31 cellular contexts compared by ENCODE assay signal in genomic region chr2:58974426-58974825, GRCh38.
"Had no signal": no experiment of that assay in that cellular context is flagged by ENCODE, and none has a peak within 500 bp of the region (broad histone marks: within the 10 kb centered on the region; RNA-seq: fewer than 3 reads in every experiment).

No MANE protein-coding gene starts in this region.

- H3K4me1 Mint-ChIP-seq: activated CD4-positive, alpha-beta T cell treated with anti-CD3 and anti-CD28 coated beads, Interleukin-2, amount 10 ng/mL, durations not matched to agents 24 days and 14 days; activated naive CD8-positive, alpha-beta T cell treated with anti-CD3 and anti-CD28 coated beads for 36 hours; activated T-helper 17 cell treated with anti-CD3 and anti-CD28 coated beads, Interleukin-2, amount 50 U/mL, for 72 hours had no signal

- H3K9me3 ChIP-seq: MG63, Peyer's patch had no signal

- DNase-seq: activated CD4-positive, alpha-beta T cell treated with anti-CD3 and anti-CD28 coated beads, Interleukin-2, amount 10 ng/mL, durations not matched to agents 24 days and 14 days; activated CD4-positive, alpha-beta T cell treated with anti-CD3 and anti-CD28 coated beads, Interleukin-2, amount 50 U/mL, for 4 hours; activated CD8-positive, alpha-beta T cell treated with anti-CD3 and anti-CD28 coated beads for 36 hours; activated effector memory CD4-positive, alpha-beta T cell treated with anti-CD3 and anti-CD28 coated beads, Interleukin-2, amount 50 U/mL, for 16 hours; activated naive CD4-positive, alpha-beta T cell; activated naive CD4-positive, alpha-beta T cell treated with anti-CD3 and anti-CD28 coated beads, Interleukin-2, amount 50 U/mL, for 16 hours; activated naive CD8-positive, alpha-beta T cell treated with anti-CD3 and anti-CD28 coated beads for 36 hours; activated T-cell treated with anti-CD3 and anti-CD28 coated beads, Interleukin-2, amount 50 U/mL, for 1 hour; activated T-cell treated with anti-CD3 and anti-CD28 coated beads, Interleukin-2, amount 50 U/mL, for 72 hours; amniotic stem cell; aorta; Kasumi-1; KG1; MG63; NCI-H1048; NCI-H1436; NCI-H1694; NCI-H1930; NCI-H2081 treated with DMSO at 0.1 percent for 48 hours; NCI-H510A; NCI-H748 treated with DMSO at 0.1 percent for 48 hours; NK-92 treated with Interleukin-12 subunit alpha and Interleukin-12 subunit beta, amount 100 ng/mL, for 24 hours; PC-3; Peyer's patch; RPMI8226; SIG-M5 had no signal

- H3K27ac Mint-ChIP-seq: activated CD4-positive, alpha-beta T cell treated with anti-CD3 and anti-CD28 coated beads, Interleukin-2, amount 10 ng/mL, durations not matched to agents 24 days and 14 days; activated CD8-positive, alpha-beta T cell treated with anti-CD3 and anti-CD28 coated beads for 36 hours; activated naive CD8-positive, alpha-beta T cell treated with anti-CD3 and anti-CD28 coated beads for 36 hours; activated T-cell treated with anti-CD3 and anti-CD28 coated beads, Interleukin-2, amount 50 U/mL, for 72 hours; activated T-helper 17 cell treated with anti-CD3 and anti-CD28 coated beads, Interleukin-2, amount 50 U/mL, for 72 hours; T-helper 1 cell treated with Interleukin-12 subunit alpha and Interleukin-12 subunit beta and Interleukin-4 antibody, amounts not matched to agents 30 μg/mL and 1 μg/mL, for 36 hours; T-helper 2 cell treated with Interferon-gamma antibody and Interleukin-4, amounts not matched to agents 5 μg/mL and 100 μg/mL, for 36 hours had no signal

- H3K4me3 ChIP-seq: cardiac muscle cell, MG63, Peyer's patch had no signal

- H3K27ac ChIP-seq: cardiac muscle cell, Peyer's patch had no signal

- H3K27me3 Mint-ChIP-seq: activated CD4-positive, alpha-beta T cell treated with anti-CD3 and anti-CD28 coated beads, Interleukin-2, amount 10 ng/mL, durations not matched to agents 24 days and 14 days; activated CD8-positive, alpha-beta T cell treated with anti-CD3 and anti-CD28 coated beads for 36 hours; activated T-helper 17 cell treated with anti-CD3 and anti-CD28 coated beads, Interleukin-2, amount 50 U/mL, for 72 hours had no signal

- H3K9me3 Mint-ChIP-seq: activated CD4-positive, alpha-beta T cell treated with anti-CD3 and anti-CD28 coated beads, Interleukin-2, amount 10 ng/mL, durations not matched to agents 24 days and 14 days; activated CD8-positive, alpha-beta T cell treated with anti-CD3 and anti-CD28 coated beads for 36 hours; activated naive CD8-positive, alpha-beta T cell treated with anti-CD3 and anti-CD28 coated beads for 36 hours; activated T-cell treated with anti-CD3 and anti-CD28 coated beads, Interleukin-2, amount 50 U/mL, for 72 hours; T-helper 1 cell treated with Interleukin-12 subunit alpha and Interleukin-12 subunit beta and Interleukin-4 antibody, amounts not matched to agents 30 μg/mL and 1 μg/mL, for 36 hours; T-helper 2 cell treated with Interferon-gamma antibody and Interleukin-4, amounts not matched to agents 5 μg/mL and 100 μg/mL, for 36 hours had no signal

- H3K27me3 ChIP-seq: cardiac muscle cell, MG63, Peyer's patch had no signal

- H3K36me3 Mint-ChIP-seq: activated naive CD8-positive, alpha-beta T cell treated with anti-CD3 and anti-CD28 coated beads for 36 hours had no signal

- H3K36me3 ChIP-seq: cardiac muscle cell, MG63, Peyer's patch had no signal

- H3K4me1 ChIP-seq: Peyer's patch had no signal

- ATAC-seq: activated CD8-positive, alpha-beta T cell treated with anti-CD3 and anti-CD28 coated beads for 36 hours; activated T-cell treated with anti-CD3 and anti-CD28 coated beads, Interleukin-2, amount 50 U/mL, for 72 hours; activated T-helper 17 cell treated with anti-CD3 and anti-CD28 coated beads, Interleukin-2, amount 50 U/mL, for 72 hours; PC-3 had no signal

- H3K4me3 Mint-ChIP-seq: activated CD4-positive, alpha-beta T cell treated with anti-CD3 and anti-CD28 coated beads, Interleukin-2, amount 10 ng/mL, durations not matched to agents 24 days and 14 days; activated CD8-positive, alpha-beta T cell treated with anti-CD3 and anti-CD28 coated beads for 36 hours; activated naive CD8-positive, alpha-beta T cell treated with anti-CD3 and anti-CD28 coated beads for 36 hours; activated T-cell treated with anti-CD3 and anti-CD28 coated beads, Interleukin-2, amount 50 U/mL, for 72 hours; activated T-helper 17 cell treated with anti-CD3 and anti-CD28 coated beads, Interleukin-2, amount 50 U/mL, for 72 hours; T-helper 1 cell treated with Interleukin-12 subunit alpha and Interleukin-12 subunit beta and Interleukin-4 antibody, amounts not matched to agents 30 μg/mL and 1 μg/mL, for 36 hours; T-helper 2 cell treated with Interferon-gamma antibody and Interleukin-4, amounts not matched to agents 5 μg/mL and 100 μg/mL, for 36 hours had no signal

- FAIRE-seq: TTC549 had no signal
